8 cellular contexts compared by ENCODE assay signal in genomic region chr11:32052218-32052617, GRCh38. TPM values are rescaled to one million over a fixed set of nuclear protein-coding genes. Genes with fewer than 3 reads are reported as not detected.
DNase-seq lines count a peak whose midpoint lies in the region; ATAC-seq, FAIRE-seq and TF ChIP-seq lines count a peak whose summit lies in the region.

No MANE protein-coding gene starts in this region.

- TF ChIP-seq POLR2A in lower leg skin (IDR thresholded peaks at IDR 0.05): no peak

- peaks cover 20% of the 10 kb centered on the region for H3K27me3 Mint-ChIP-seq in activated CD4-positive, alpha-beta T cell treated with anti-CD3 and anti-CD28 coated beads for 36 hours
- H3K27me3 Mint-ChIP-seq in chondrocyte (ENCODE audit: low read depth): peaks cover 59% of the 10 kb centered on the region

- CTCF ChIA-PET in activated CD4-positive, alpha-beta T cell treated with anti-CD3 and anti-CD28 coated beads for 36 hours (lab: Charles Lee): interaction anchor here (0.8 to 7.7 kb wide), 20 partner anchors 12 to 816 kb away, joined by 3 to 116 read pairs (median 4); partner anchors contain the start of gene RCN1

- H3K9me3 Mint-ChIP-seq in activated CD4-positive, alpha-beta T cell treated with anti-CD3 and anti-CD28 coated beads for 36 hours (ENCODE audit: low read depth): no peaks in the 10 kb centered on the region
- H3K9me3 Mint-ChIP-seq in chondrocyte (ENCODE audit: low read depth): no peaks in the 10 kb centered on the region

- no peaks in the 10 kb centered on the region for H3K4me1 Mint-ChIP-seq in activated CD4-positive, alpha-beta T cell treated with anti-CD3 and anti-CD28 coated beads for 36 hours
- H3K4me1 Mint-ChIP-seq in chondrocyte (ENCODE audit: low read depth): peaks cover 4% of the 10 kb centered on the region

- H3K27ac Mint-ChIP-seq in activated CD4-positive, alpha-beta T cell treated with anti-CD3 and anti-CD28 coated beads for 36 hours: no peak overlapping the region
- H3K27ac Mint-ChIP-seq in chondrocyte (ENCODE audit: unreplicated experiment): no peak overlapping the region

- H3K4me1 ChIP-seq in BE2C: no peaks in the 10 kb centered on the region

- no peak overlapping the region for H3K4me3 Mint-ChIP-seq in activated CD4-positive, alpha-beta T cell treated with anti-CD3 and anti-CD28 coated beads for 36 hours
- no peak overlapping the region for H3K4me3 Mint-ChIP-seq in chondrocyte (ENCODE audit: unreplicated experiment)

- H3K36me3 Mint-ChIP-seq in activated CD4-positive, alpha-beta T cell treated with anti-CD3 and anti-CD28 coated beads for 36 hours (ENCODE audit: low read depth): no peaks in the 10 kb centered on the region
- no peaks in the 10 kb centered on the region for H3K36me3 Mint-ChIP-seq in chondrocyte (ENCODE audit: low read depth)

- H3K36me3 ChIP-seq in BE2C: no peaks in the 10 kb centered on the region

- TF ChIP-seq CTCF in BE2C (IDR thresholded peaks at IDR 0.05; ENCODE audit: low read depth, low read length) (peak; percentile 63), chondrocyte (IDR thresholded peaks at IDR 0.05) (peak; percentile 95), lower leg skin (IDR thresholded peaks at IDR 0.05) (no peak)

- H3K4me3 ChIP-seq in BE2C (ENCODE audit: low read depth, low read length) (no peak overlapping the region), lower leg skin (ENCODE audit: low read depth, poor library complexity, severe bottlenecking) (no peak overlapping the region)

- FAIRE-seq in GM19239 (lab: Jason Lieb, UNC): peak; percentile 71

- ATAC-seq in activated CD4-positive, alpha-beta T cell treated with anti-CD3 and anti-CD28 coated beads for 36 hours: no peak
- no peak for ATAC-seq in HG03520 (IDR thresholded peaks at IDR 0.05; ENCODE audit: unreplicated experiment)

- intact Hi-C loops in activated CD4-positive, alpha-beta T cell treated with anti-CD3 and anti-CD28 coated beads for 36 hours (cut with DNase I, micrococcal nuclease): loop anchor here (1.0 to 2.0 kb wide), 3 partner anchors 124 to 245 kb away; no protein-coding TSS in a partner anchor
- intact Hi-C loops in lower leg skin (cut with DNase I; ENCODE audit: low total_unique reads): loop anchor here (5.0 kb wide), 2 partner anchors 125 to 245 kb away; no protein-coding TSS in a partner anchor

- H3K9me3 ChIP-seq in BE2C: no peaks in the 10 kb centered on the region

- POLR2A ChIA-PET in activated CD4-positive, alpha-beta T cell treated with anti-CD3 and anti-CD28 coated beads for 36 hours (lab: Charles Lee): no interaction called here

- H3K27me3 ChIP-seq in BE2C: no peaks in the 10 kb centered on the region

- DNase-seq in BE2C (peak; percentile 37), GM19239 (ENCODE audit: insufficient read length, low spot score) (peak; percentile 39), NCI-H1930 (lab: John Stamatoyannopoulos, UW) (peak; percentile 1 to 50), chondrocyte (ENCODE audit: low spot score) (no peak), lower leg skin (ENCODE audit: low spot score in 2 of 2) (peak; percentile 45 to 86)
- DNase-seq in activated CD4-positive, alpha-beta T cell treated with anti-CD3 and anti-CD28 coated beads for 36 hours: peak; percentile 70
- peak; percentile 1 to 48 (median 30) for DNase-seq in stimulated activated CD4-positive, alpha-beta T cell treated with anti-CD3 and anti-CD28 coated beads, TNF-alpha, amount 100 ng/mL, for 48 hours (ENCODE audit: low read depth in 3 of 3)

- 15 to 16% methylated on average over 6 of the region's 6 CpGs for WGBS in lower leg skin, 2 donors

RNA-seq across cellular contexts. Expression of gene RCN1, which starts 38.7 kb away (rescaled TPM):
- polyA plus RNA-seq in BE2C (2012; ENCODE audit: insufficient read depth, insufficient read length, low read depth): 32.8 TPM
- 10 to 100 TPM; 19.1 to 24.1 TPM for total RNA-seq in activated CD4-positive, alpha-beta T cell treated with anti-CD3 and anti-CD28 coated beads for 36 hours
- total RNA-seq in chondrocyte: 154 to 232 TPM (median 221 TPM) in 3 replicates
- 10 to 100 TPM; 20.3 to 40.0 (median 29.4) TPM for total RNA-seq in lower leg skin

Comparison
In these comparisons a context has a peak if more than half of its experiments do, and no peak if none do; other contexts are left out.
1. CTCF ChIP-seq: peak in BE2C (single experiment) and chondrocyte (single experiment); none in lower leg skin (0 of 3).